Comparison of ENCODE assay signal across 2 cellular contexts in the genomic region with DNA sequence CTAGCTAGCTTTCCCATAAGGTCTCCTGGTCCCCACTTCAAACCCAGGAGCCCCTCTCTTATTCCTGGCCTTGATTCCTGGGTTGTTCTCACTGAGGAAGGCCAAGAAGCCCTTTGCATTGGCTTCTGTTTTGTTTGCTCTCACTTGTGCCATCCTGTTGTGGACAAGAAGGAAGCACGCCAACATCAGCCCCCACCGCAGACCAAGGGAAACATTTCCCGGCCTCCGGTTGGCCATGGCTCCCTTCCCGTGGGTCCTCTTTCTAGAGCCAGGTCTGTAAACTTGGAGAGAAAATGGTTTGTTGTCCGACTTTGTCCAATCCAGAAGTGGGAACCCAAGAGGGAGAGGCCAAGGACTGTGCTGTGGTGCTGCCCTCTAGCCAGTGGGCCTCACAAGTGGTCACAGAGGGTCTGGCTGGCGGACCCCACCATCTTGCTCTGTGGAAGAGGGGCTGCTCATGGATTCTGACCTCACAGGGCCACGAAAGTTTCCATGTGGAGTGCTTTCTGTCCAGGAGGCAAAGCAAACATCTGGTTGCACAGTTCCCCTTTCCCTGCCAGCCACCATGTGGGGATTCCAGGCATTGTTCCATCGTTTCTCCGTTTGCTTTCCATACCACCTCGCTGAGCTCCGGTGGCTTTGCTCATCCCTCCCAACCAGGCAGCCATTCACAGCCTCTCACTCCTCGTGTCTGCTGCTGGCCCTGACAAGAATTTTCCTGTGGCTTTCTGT.
TF ChIP-seq lines count a peak whose summit lies in the region.

No MANE protein-coding gene starts in this region.

TF ChIP-seq in K562, 482 proteins besides CTCF, POLR2A, EP300 and RAD21 (continued from another document):
- no peak for TF ChIP-seq PYGO2 (tag; IDR thresholded peaks at IDR 0.05)
- TF ChIP-seq KLF6 (CRISPR knock-in tag; IDR thresholded peaks at IDR 0.05; ENCODE audit: borderline replicate concordance): no peak
- peak; percentile 64 for TF ChIP-seq SPI1 (IDR thresholded peaks at IDR 0.05; ENCODE audit: borderline replicate concordance, low read depth, low read length)
- TF ChIP-seq ZNF146 (CRISPR knock-in tag; IDR thresholded peaks at IDR 0.05; ENCODE audit: unreplicated experiment): no peak
- TF ChIP-seq CHD1 (IDR thresholded peaks at IDR 0.05; ENCODE audit: low read length): no peak

TF ChIP-seq in WTC11, 78 proteins besides CTCF, POLR2A, EP300 and RAD21:
- TF ChIP-seq, protein P1, sequence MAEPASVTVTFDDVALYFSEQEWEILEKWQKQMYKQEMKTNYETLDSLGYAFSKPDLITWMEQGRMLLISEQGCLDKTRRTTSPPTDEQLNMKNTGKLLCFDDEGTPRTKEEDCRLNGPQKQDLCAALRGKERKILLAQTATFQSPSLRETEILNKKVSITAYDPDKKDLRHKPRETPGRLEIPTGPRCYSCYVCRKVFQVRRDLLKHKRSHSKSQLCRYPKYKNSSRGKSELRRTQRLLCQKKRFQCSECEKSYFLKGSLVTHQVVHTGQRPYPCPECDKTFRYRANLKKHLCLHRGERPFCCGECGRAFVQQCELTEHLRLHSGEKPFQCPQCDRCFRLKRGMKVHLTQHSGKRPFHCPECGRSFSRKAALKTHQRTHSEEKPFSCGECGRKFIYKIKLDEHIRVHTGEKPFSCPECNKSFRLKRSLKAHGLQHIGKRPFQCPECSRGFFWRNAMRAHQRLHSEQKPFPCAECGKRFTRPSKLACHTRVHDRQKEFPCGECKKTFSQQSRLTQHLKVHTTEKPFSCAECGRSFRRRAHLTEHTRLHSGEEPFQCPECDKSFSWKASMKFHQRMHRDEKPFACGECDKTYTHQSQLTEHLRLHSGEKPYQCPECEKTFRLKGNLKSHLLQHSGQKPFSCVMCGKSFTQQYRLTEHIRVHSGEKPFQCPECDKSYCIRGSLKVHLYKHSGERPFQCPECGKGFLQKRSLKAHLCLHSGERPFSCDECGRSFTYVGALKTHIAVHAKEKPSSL (CRISPR knock-in tag; conservative IDR thresholded peaks at IDR 0.05): no peak
- no peak for TF ChIP-seq NFATC4 (CRISPR knock-in tag; IDR thresholded peaks at IDR 0.05)
- no peak for TF ChIP-seq FOXJ3 (CRISPR knock-in tag; IDR thresholded peaks at IDR 0.05; ENCODE audit: borderline replicate concordance)
- TF ChIP-seq SP1 (CRISPR knock-in tag; conservative IDR thresholded peaks at IDR 0.05): no peak
- no peak for TF ChIP-seq ETV6 (CRISPR knock-in tag; IDR thresholded peaks at IDR 0.05)
- no peak for TF ChIP-seq CBFB (CRISPR knock-in tag; IDR thresholded peaks at IDR 0.05; ENCODE audit: low read depth)
- TF ChIP-seq, protein P2, sequence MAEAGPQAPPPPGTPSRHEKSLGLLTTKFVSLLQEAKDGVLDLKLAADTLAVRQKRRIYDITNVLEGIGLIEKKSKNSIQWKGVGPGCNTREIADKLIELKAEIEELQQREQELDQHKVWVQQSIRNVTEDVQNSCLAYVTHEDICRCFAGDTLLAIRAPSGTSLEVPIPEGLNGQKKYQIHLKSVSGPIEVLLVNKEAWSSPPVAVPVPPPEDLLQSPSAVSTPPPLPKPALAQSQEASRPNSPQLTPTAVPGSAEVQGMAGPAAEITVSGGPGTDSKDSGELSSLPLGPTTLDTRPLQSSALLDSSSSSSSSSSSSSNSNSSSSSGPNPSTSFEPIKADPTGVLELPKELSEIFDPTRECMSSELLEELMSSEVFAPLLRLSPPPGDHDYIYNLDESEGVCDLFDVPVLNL (CRISPR knock-in tag; IDR thresholded peaks at IDR 0.05; ENCODE audit: borderline replicate concordance, low read depth): no peak
- TF ChIP-seq, protein P3, sequence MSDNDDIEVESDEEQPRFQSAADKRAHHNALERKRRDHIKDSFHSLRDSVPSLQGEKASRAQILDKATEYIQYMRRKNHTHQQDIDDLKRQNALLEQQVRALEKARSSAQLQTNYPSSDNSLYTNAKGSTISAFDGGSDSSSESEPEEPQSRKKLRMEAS (CRISPR knock-in tag; IDR thresholded peaks at IDR 0.05): no peak
- TF ChIP-seq RORB (CRISPR knock-in tag; IDR thresholded peaks at IDR 0.05): no peak
- TF ChIP-seq ZNF423 (CRISPR knock-in tag; IDR thresholded peaks at IDR 0.05): no peak
- TF ChIP-seq, protein P4, sequence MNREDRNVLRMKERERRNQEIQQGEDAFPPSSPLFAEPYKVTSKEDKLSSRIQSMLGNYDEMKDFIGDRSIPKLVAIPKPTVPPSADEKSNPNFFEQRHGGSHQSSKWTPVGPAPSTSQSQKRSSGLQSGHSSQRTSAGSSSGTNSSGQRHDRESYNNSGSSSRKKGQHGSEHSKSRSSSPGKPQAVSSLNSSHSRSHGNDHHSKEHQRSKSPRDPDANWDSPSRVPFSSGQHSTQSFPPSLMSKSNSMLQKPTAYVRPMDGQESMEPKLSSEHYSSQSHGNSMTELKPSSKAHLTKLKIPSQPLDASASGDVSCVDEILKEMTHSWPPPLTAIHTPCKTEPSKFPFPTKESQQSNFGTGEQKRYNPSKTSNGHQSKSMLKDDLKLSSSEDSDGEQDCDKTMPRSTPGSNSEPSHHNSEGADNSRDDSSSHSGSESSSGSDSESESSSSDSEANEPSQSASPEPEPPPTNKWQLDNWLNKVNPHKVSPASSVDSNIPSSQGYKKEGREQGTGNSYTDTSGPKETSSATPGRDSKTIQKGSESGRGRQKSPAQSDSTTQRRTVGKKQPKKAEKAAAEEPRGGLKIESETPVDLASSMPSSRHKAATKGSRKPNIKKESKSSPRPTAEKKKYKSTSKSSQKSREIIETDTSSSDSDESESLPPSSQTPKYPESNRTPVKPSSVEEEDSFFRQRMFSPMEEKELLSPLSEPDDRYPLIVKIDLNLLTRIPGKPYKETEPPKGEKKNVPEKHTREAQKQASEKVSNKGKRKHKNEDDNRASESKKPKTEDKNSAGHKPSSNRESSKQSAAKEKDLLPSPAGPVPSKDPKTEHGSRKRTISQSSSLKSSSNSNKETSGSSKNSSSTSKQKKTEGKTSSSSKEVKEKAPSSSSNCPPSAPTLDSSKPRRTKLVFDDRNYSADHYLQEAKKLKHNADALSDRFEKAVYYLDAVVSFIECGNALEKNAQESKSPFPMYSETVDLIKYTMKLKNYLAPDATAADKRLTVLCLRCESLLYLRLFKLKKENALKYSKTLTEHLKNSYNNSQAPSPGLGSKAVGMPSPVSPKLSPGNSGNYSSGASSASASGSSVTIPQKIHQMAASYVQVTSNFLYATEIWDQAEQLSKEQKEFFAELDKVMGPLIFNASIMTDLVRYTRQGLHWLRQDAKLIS (CRISPR knock-in tag; IDR thresholded peaks at IDR 0.05; ENCODE audit: borderline replicate concordance): no peak
- TF ChIP-seq IRF2 (CRISPR knock-in tag; IDR thresholded peaks at IDR 0.05; ENCODE audit: borderline replicate concordance, low read depth): no peak
- TF ChIP-seq, protein P5, sequence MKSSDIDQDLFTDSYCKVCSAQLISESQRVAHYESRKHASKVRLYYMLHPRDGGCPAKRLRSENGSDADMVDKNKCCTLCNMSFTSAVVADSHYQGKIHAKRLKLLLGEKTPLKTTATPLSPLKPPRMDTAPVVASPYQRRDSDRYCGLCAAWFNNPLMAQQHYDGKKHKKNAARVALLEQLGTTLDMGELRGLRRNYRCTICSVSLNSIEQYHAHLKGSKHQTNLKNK (CRISPR knock-in tag; IDR thresholded peaks at IDR 0.05): no peak
- TF ChIP-seq, protein P6, sequence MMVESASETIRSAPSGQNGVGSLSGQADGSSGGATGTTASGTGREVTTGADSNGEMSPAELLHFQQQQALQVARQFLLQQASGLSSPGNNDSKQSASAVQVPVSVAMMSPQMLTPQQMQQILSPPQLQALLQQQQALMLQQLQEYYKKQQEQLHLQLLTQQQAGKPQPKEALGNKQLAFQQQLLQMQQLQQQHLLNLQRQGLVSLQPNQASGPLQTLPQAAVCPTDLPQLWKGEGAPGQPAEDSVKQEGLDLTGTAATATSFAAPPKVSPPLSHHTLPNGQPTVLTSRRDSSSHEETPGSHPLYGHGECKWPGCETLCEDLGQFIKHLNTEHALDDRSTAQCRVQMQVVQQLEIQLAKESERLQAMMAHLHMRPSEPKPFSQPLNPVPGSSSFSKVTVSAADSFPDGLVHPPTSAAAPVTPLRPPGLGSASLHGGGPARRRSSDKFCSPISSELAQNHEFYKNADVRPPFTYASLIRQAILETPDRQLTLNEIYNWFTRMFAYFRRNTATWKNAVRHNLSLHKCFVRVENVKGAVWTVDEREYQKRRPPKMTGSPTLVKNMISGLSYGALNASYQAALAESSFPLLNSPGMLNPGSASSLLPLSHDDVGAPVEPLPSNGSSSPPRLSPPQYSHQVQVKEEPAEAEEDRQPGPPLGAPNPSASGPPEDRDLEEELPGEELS (CRISPR knock-in tag; IDR thresholded peaks at IDR 0.05): no peak
- TF ChIP-seq CREB1 (CRISPR knock-in tag; IDR thresholded peaks at IDR 0.05): no peak
- TF ChIP-seq, protein P7, sequence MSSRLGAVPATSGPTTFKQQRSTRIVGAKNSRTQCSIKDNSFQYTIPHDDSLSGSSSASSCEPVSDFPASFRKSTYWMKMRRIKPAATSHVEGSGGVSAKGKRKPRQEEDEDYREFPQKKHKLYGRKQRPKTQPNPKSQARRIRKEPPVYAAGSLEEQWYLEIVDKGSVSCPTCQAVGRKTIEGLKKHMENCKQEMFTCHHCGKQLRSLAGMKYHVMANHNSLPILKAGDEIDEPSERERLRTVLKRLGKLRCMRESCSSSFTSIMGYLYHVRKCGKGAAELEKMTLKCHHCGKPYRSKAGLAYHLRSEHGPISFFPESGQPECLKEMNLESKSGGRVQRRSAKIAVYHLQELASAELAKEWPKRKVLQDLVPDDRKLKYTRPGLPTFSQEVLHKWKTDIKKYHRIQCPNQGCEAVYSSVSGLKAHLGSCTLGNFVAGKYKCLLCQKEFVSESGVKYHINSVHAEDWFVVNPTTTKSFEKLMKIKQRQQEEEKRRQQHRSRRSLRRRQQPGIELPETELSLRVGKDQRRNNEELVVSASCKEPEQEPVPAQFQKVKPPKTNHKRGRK (CRISPR knock-in tag; IDR thresholded peaks at IDR 0.05; ENCODE audit: borderline replicate concordance): no peak
- TF ChIP-seq FOXP1 (CRISPR knock-in tag; IDR thresholded peaks at IDR 0.05; ENCODE audit: borderline replicate concordance): no peak
TF ChIP-seq in WTC11: peak in this region for 0.
